ENCODE assay signal across 20 cellular contexts in the genomic region with DNA sequence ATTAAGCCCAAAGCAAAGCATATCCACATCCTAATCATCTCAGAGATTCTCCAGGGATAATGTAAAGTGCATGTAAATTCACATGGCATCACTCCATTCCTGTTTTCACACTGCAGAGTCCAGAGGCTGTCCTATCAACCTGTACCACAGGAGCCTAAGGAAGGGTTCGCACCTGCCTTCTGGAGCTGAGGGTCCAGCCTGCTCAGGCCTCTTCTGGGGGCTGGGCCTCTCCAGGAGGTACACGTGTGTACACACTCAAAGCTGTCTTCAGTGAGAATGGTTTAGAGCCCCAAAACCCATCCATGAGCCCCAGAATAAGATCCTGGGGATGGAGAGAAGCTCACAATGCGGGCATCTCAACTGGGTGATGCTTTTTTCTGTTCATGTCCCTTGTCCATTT. TPM values are rescaled to one million over a fixed set of nuclear protein-coding genes. Genes with fewer than 3 reads are reported as not detected.
DNase-seq lines count a peak whose midpoint lies in the region; ATAC-seq and TF ChIP-seq lines count a peak whose summit lies in the region.
"Had no signal": no experiment of that assay in that cellular context is flagged by ENCODE, and none has a peak within 500 bp of the region (broad histone marks: within the 10 kb centered on the region; RNA-seq: fewer than 3 reads in every experiment).

No MANE protein-coding gene starts in this region.

- peak overlapping the region in 1 of 2 experiments; percentile 56; a peak in 2 of 4 replicates for H3K27ac ChIP-seq in SK-N-SH (ENCODE audit: low read depth in 2 of 2, low read length in 1 of 2)
- no peak overlapping the region for H3K27ac ChIP-seq in RWPE1
- H3K27ac ChIP-seq: 22Rv1, A549, C4-2B had no signal

- peaks cover 33% of the 10 kb centered on the region for H3K36me3 Mint-ChIP-seq in activated naive CD8-positive, alpha-beta T cell treated with anti-CD3 and anti-CD28 coated beads, Interleukin-2, amount 10 ng/mL, durations not matched to agents 7 days and 5 days
- H3K36me3 Mint-ChIP-seq in activated naive CD8-positive, alpha-beta T cell treated with anti-CD3 and anti-CD28 coated beads for 36 hours: peaks cover 7% of the 10 kb centered on the region
- peaks cover 38% of the 10 kb centered on the region for H3K36me3 Mint-ChIP-seq in central memory CD8-positive, alpha-beta T cell (ENCODE audit: insufficient read depth)
- H3K36me3 Mint-ChIP-seq in progenitor cell of endocrine pancreas (ENCODE audit: insufficient read depth): peaks cover 15% of the 10 kb centered on the region

- H3K4me3 Mint-ChIP-seq in activated naive CD8-positive, alpha-beta T cell treated with anti-CD3 and anti-CD28 coated beads, Interleukin-2, amount 10 ng/mL, durations not matched to agents 7 days and 5 days: no peak overlapping the region
- H3K4me3 Mint-ChIP-seq in activated naive CD8-positive, alpha-beta T cell treated with anti-CD3 and anti-CD28 coated beads for 36 hours: no peak overlapping the region
- no peak overlapping the region for H3K4me3 Mint-ChIP-seq in central memory CD8-positive, alpha-beta T cell
- no peak overlapping the region for H3K4me3 Mint-ChIP-seq in progenitor cell of endocrine pancreas (ENCODE audit: low read depth)
- H3K4me3 Mint-ChIP-seq: B cell; CD4-positive, alpha-beta T cell; CD8-positive, alpha-beta T cell had no signal

- 94% methylated on average over 2 of the region's 3 CpGs for WGBS in SK-N-SH (ENCODE audit: low lambda C conversion rate)

- H3K4me2 ChIP-seq in SK-N-SH: no peak overlapping the region
- H3K4me2 ChIP-seq: A549; BLaER1 treated with 17β-estradiol and CSF1 and Interleukin-3, amounts not matched to agents 10 nM and 100 nM had no signal

- POLR2A ChIA-PET in SK-N-SH (lab: Yijun Ruan, JAX) (interaction anchor here (0.9 kb wide), 1 partner anchor 18 kb away, joined by 3 read pairs; no protein-coding TSS in a partner anchor), RWPE1 (lab: Yijun Ruan, JAX; ENCODE audit: low non-redundant PET) (no interaction called here)
- POLR2A ChIA-PET in activated naive CD8-positive, alpha-beta T cell treated with anti-CD3 and anti-CD28 coated beads, Interleukin-2, amount 10 ng/mL, durations not matched to agents 7 days and 5 days (lab: Charles Lee): no interaction called here

- no peaks in the 10 kb centered on the region for H3K27me3 Mint-ChIP-seq in activated naive CD8-positive, alpha-beta T cell treated with anti-CD3 and anti-CD28 coated beads, Interleukin-2, amount 10 ng/mL, durations not matched to agents 7 days and 5 days
- H3K27me3 Mint-ChIP-seq in activated naive CD8-positive, alpha-beta T cell treated with anti-CD3 and anti-CD28 coated beads for 36 hours: no peaks in the 10 kb centered on the region
- no peaks in the 10 kb centered on the region for H3K27me3 Mint-ChIP-seq in central memory CD8-positive, alpha-beta T cell
- no peaks in the 10 kb centered on the region for H3K27me3 Mint-ChIP-seq in progenitor cell of endocrine pancreas
- H3K27me3 Mint-ChIP-seq: B cell; CD4-positive, alpha-beta T cell had no signal

- peaks cover 4% of the 10 kb centered on the region; the same call in 1 of the 2 replicates for H3K79me2 ChIP-seq in SK-N-SH (ENCODE audit: insufficient read depth)

- no peaks in the 10 kb centered on the region for H3K27me3 ChIP-seq in SK-N-SH (ENCODE audit: insufficient read depth)
- H3K27me3 ChIP-seq: BLaER1 treated with 17β-estradiol and CSF1 and Interleukin-3, amounts not matched to agents 10 nM and 100 nM had no signal

- no peak for DNase-seq in SK-N-SH
- no peak for DNase-seq in activated naive CD8-positive, alpha-beta T cell treated with anti-CD3 and anti-CD28 coated beads, Interleukin-2, amount 10 ng/mL, durations not matched to agents 7 days and 5 days
- DNase-seq in activated naive CD8-positive, alpha-beta T cell treated with anti-CD3 and anti-CD28 coated beads for 36 hours: no peak
- DNase-seq in central memory CD8-positive, alpha-beta T cell (ENCODE audit: low spot score in 2 of 2): no peak
- DNase-seq in progenitor cell of endocrine pancreas (ENCODE audit: low spot score, unreplicated experiment): no peak
- no peak for DNase-seq in RWPE1 (ENCODE audit: low spot score)
- DNase-seq in activated gamma-delta T cell treated with Interleukin-2 at 50 U/mL for 16 hours: no peak
- DNase-seq: AML-193; Caco-2; Calu3; CD4-positive, alpha-beta T cell; CD8-positive, alpha-beta T cell; DMS79 treated with DMSO at 0.1 percent for 48 hours; GF-D8 had no signal

- peaks cover 0 to 11% of the 10 kb centered on the region in 2 experiments; a peak in 1 of 4 replicates for H3K4me1 ChIP-seq in SK-N-SH (ENCODE audit: control insufficient read depth in 1 of 2, insufficient read depth in 2 of 2, low read depth in 1 of 2, low read length in 1 of 2)
- H3K4me1 ChIP-seq: A549, Caco-2 had no signal

- no peaks in the 10 kb centered on the region; the same call in none of the 2 replicates for H4K20me1 ChIP-seq in SK-N-SH (ENCODE audit: insufficient read depth)

- no peak for TF ChIP-seq RAD21 in SK-N-SH (IDR thresholded peaks at IDR 0.05; ENCODE audit: low read length)

- CTCF ChIA-PET in SK-N-SH (lab: Yijun Ruan, JAX): interaction anchor here (0.6 to 1.7 kb wide), 4 partner anchors 11 to 212 kb away, joined by 3 to 7 read pairs (median 4); no protein-coding TSS in a partner anchor
- CTCF ChIA-PET in RWPE1 (lab: Yijun Ruan, JAX): interaction anchor here (1.2 kb wide), 1 partner anchor 11 kb away, joined by 3 read pairs; no protein-coding TSS in a partner anchor

- no peaks in the 10 kb centered on the region for H3F3A ChIP-seq in SK-N-SH (replicated peaks; ENCODE audit: insufficient read depth)

- no peak for TF ChIP-seq EP300 in SK-N-SH (IDR thresholded peaks at IDR 0.05; ENCODE audit: borderline replicate concordance in 1 of 2, low read depth in 1 of 2, low read length in 1 of 2)

- H3K9me3 Mint-ChIP-seq in activated naive CD8-positive, alpha-beta T cell treated with anti-CD3 and anti-CD28 coated beads, Interleukin-2, amount 10 ng/mL, durations not matched to agents 7 days and 5 days: no peaks in the 10 kb centered on the region
- H3K9me3 Mint-ChIP-seq in activated naive CD8-positive, alpha-beta T cell treated with anti-CD3 and anti-CD28 coated beads for 36 hours: no peaks in the 10 kb centered on the region
- H3K9me3 Mint-ChIP-seq in central memory CD8-positive, alpha-beta T cell: no peaks in the 10 kb centered on the region
- H3K9me3 Mint-ChIP-seq in progenitor cell of endocrine pancreas (ENCODE audit: low read depth): no peaks in the 10 kb centered on the region
- H3K9me3 Mint-ChIP-seq: CD4-positive, alpha-beta T cell; CD8-positive, alpha-beta T cell had no signal

- peaks cover 8% of the 10 kb centered on the region for H3K4me1 Mint-ChIP-seq in activated naive CD8-positive, alpha-beta T cell treated with anti-CD3 and anti-CD28 coated beads, Interleukin-2, amount 10 ng/mL, durations not matched to agents 7 days and 5 days
- peaks cover 7% of the 10 kb centered on the region for H3K4me1 Mint-ChIP-seq in activated naive CD8-positive, alpha-beta T cell treated with anti-CD3 and anti-CD28 coated beads for 36 hours
- H3K4me1 Mint-ChIP-seq in central memory CD8-positive, alpha-beta T cell: peaks cover 15% of the 10 kb centered on the region
- H3K4me1 Mint-ChIP-seq in progenitor cell of endocrine pancreas (ENCODE audit: low read depth): no peaks in the 10 kb centered on the region

- ATAC-seq in SK-N-SH treated with all-trans-retinoic acid at 6 μM for 48 hours: no peak; the same call in 2 of the 3 replicates
- ATAC-seq in activated naive CD8-positive, alpha-beta T cell treated with anti-CD3 and anti-CD28 coated beads, Interleukin-2, amount 10 ng/mL, durations not matched to agents 7 days and 5 days (ENCODE audit: low read depth): no peak
- ATAC-seq in central memory CD8-positive, alpha-beta T cell (replicated peaks; ENCODE audit: extremely low read depth, poor library complexity, severe bottlenecking): no peak
- ATAC-seq: A549; CD8-positive, alpha-beta T cell had no signal

- no peak overlapping the region for H2AFZ ChIP-seq in SK-N-SH (ENCODE audit: low read depth)

- no peak overlapping the region for H3K4me3 ChIP-seq in SK-N-SH (ENCODE audit: low read depth in 2 of 2, low read length in 1 of 2)
- H3K4me3 ChIP-seq: A549; BLaER1 treated with 17β-estradiol and CSF1 and Interleukin-3, amounts not matched to agents 10 nM and 100 nM had no signal

- peak overlapping the region; percentile 32 for H3K27ac Mint-ChIP-seq in activated naive CD8-positive, alpha-beta T cell treated with anti-CD3 and anti-CD28 coated beads, Interleukin-2, amount 10 ng/mL, durations not matched to agents 7 days and 5 days
- no peak overlapping the region for H3K27ac Mint-ChIP-seq in activated naive CD8-positive, alpha-beta T cell treated with anti-CD3 and anti-CD28 coated beads for 36 hours
- peak overlapping the region; percentile 75 for H3K27ac Mint-ChIP-seq in central memory CD8-positive, alpha-beta T cell (ENCODE audit: low read depth)
- H3K27ac Mint-ChIP-seq in progenitor cell of endocrine pancreas: peak overlapping the region; percentile 90
- H3K27ac Mint-ChIP-seq: B cell; CD4-positive, alpha-beta T cell; CD8-positive, alpha-beta T cell had no signal

- H3K36me3 ChIP-seq in SK-N-SH (replicated peaks in 1 of 2; ENCODE audit: control insufficient read depth in 1 of 2, insufficient read depth in 2 of 2, low read length in 1 of 2): peaks cover 4 to 31% of the 10 kb centered on the region in 2 experiments

- no peak overlapping the region for H3K9ac ChIP-seq in SK-N-SH
- H3K9ac ChIP-seq: BLaER1 treated with 17β-estradiol and CSF1 and Interleukin-3, amounts not matched to agents 10 nM and 100 nM had no signal

- TF ChIP-seq CTCF in SK-N-SH (IDR thresholded peaks at IDR 0.05): no peak
- TF ChIP-seq CTCF in progenitor cell of endocrine pancreas (IDR thresholded peaks at IDR 0.05; ENCODE audit: unreplicated experiment): no peak
- TF ChIP-seq CTCF in RWPE1 (conservative IDR thresholded peaks at IDR 0.05; ENCODE audit: low read depth): no peak

- no peaks in the 10 kb centered on the region for H3K9me3 ChIP-seq in SK-N-SH
- H3K9me3 ChIP-seq: A549, Caco-2 had no signal

- no peaks in the 10 kb centered on the region for H3K9me2 ChIP-seq in SK-N-SH

RNA-seq across cellular contexts. Expression of a gene that starts 23.9 kb away (rescaled TPM):
- polyA plus RNA-seq in SK-N-SH (2012; rRNA removed): 26.3 and 30.0 TPM in 2 replicates
- polyA plus RNA-seq in SK-N-SH (2012; cell fraction: cytosol; rRNA removed): 14.2 and 19.4 TPM in 2 replicates
- polyA plus RNA-seq in SK-N-SH (2012; cell fraction: nucleus; rRNA removed): 77.8 and 105 TPM in 2 replicates
- 100 to 1,000 TPM; 100 to 106 TPM for total RNA-seq in activated naive CD8-positive, alpha-beta T cell treated with anti-CD3 and anti-CD28 coated beads, Interleukin-2, amount 10 ng/mL, durations not matched to agents 7 days and 5 days
- total RNA-seq in activated naive CD8-positive, alpha-beta T cell treated with anti-CD3 and anti-CD28 coated beads for 36 hours: 10 to 100 TPM; 49.3 to 51.3 TPM
- total RNA-seq in progenitor cell of endocrine pancreas: 125 and 140 TPM in 2 replicates

RNA-seq across cellular contexts. Expression of a gene that starts 24.1 kb away (rescaled TPM):
- 35.7 and 37.3 TPM in 2 replicates for polyA plus RNA-seq in SK-N-SH (2012; rRNA removed)
- 33.8 and 36.0 TPM in 2 replicates for polyA plus RNA-seq in SK-N-SH (2012; cell fraction: cytosol; rRNA removed)
- polyA plus RNA-seq in SK-N-SH (2012; cell fraction: nucleus; rRNA removed): 15.5 and 21.5 TPM in 2 replicates
- 10 to 100 TPM; 29.7 to 32.5 TPM for total RNA-seq in activated naive CD8-positive, alpha-beta T cell treated with anti-CD3 and anti-CD28 coated beads, Interleukin-2, amount 10 ng/mL, durations not matched to agents 7 days and 5 days
- 10 to 100 TPM; 21.5 to 22.1 TPM for total RNA-seq in activated naive CD8-positive, alpha-beta T cell treated with anti-CD3 and anti-CD28 coated beads for 36 hours
- 20.4 and 20.6 TPM in 2 replicates for total RNA-seq in progenitor cell of endocrine pancreas
